24 cellular contexts compared by ENCODE assay signal in genomic region chr4:76375703-76376102, GRCh38. TPM values are rescaled to one million over a fixed set of nuclear protein-coding genes. Genes with fewer than 3 reads are reported as not detected.
"Had no signal": no experiment of that assay in that cellular context is flagged by ENCODE, and none has a peak within 500 bp of the region (broad histone marks: within the 10 kb centered on the region; RNA-seq: fewer than 3 reads in every experiment).

No MANE protein-coding gene starts in this region.

- H3K36me3 Mint-ChIP-seq: activated naive CD8-positive, alpha-beta T cell; stimulated activated naive B cell treated with anti-CD40 and anti-IgM and Interleukin-4, amounts not matched to agents 10 μg/mL and 1 μg/mL and 100 μg/mL, for 72 hours had no signal

- H3K27me3 ChIP-seq: pancreas, sigmoid colon, stomach, tibial artery had no signal

- H3K27ac ChIP-seq: pancreas, prostate gland, sigmoid colon, stomach, tibial artery had no signal

- H3K36me3 ChIP-seq: pancreas, prostate gland, sigmoid colon, stomach had no signal

- H3K4me1 ChIP-seq: prostate gland, sigmoid colon had no signal

- H3K9me3 ChIP-seq: pancreas, prostate gland, sigmoid colon, tibial artery had no signal

- H3K4me1 Mint-ChIP-seq: activated CD4-positive, alpha-beta T cell treated with anti-CD3 and anti-CD28 coated beads for 36 hours had no signal

- ATAC-seq: activated CD4-positive, alpha-beta T cell treated with anti-CD3 and anti-CD28 coated beads for 36 hours; left ventricle myocardium superior; stimulated activated naive B cell treated with anti-CD40 and anti-IgM and Interleukin-4, amounts not matched to agents 10 μg/mL and 1 μg/mL and 100 μg/mL, for 72 hours had no signal

- DNase-seq: activated CD4-positive, alpha-beta T cell treated with anti-CD3 and anti-CD28 coated beads for 36 hours; activated CD4-positive, alpha-beta T cell treated with anti-CD3 and anti-CD28 coated beads, Interleukin-2, amount 50 U/mL, for 4 hours; activated CD4-positive, CD25-positive, alpha-beta regulatory T cell; activated effector memory CD4-positive, alpha-beta T cell treated with Interleukin-2 at 50 U/mL for 16 hours; activated naive CD4-positive, alpha-beta T cell treated with Interleukin-2 at 50 U/mL for 16 hours; anterior cingulate cortex; dermis blood vessel endothelial cell; effector CD4-positive, alpha-beta T cell; islet precursor cell; left ventricle myocardium superior; pancreas; retina; sigmoid colon; small intestine; stimulated activated CD4-positive, alpha-beta T cell treated with anti-CD3 and anti-CD28 coated beads, Interleukin-1b, Interleukin-23, amount 100 ng/mL, for 48 hours; stimulated activated naive B cell treated with anti-CD40 and anti-IgM and Interleukin-4, amounts not matched to agents 10 μg/mL and 1 μg/mL and 100 μg/mL, for 72 hours; stomach; T-helper 2 cell; tibial artery had no signal

- H3K4me3 Mint-ChIP-seq: activated CD4-positive, alpha-beta T cell treated with anti-CD3 and anti-CD28 coated beads for 36 hours; activated naive CD8-positive, alpha-beta T cell; central memory CD8-positive, alpha-beta T cell; stimulated activated naive B cell treated with anti-CD40 and anti-IgM and Interleukin-4, amounts not matched to agents 10 μg/mL and 1 μg/mL and 100 μg/mL, for 72 hours had no signal

- H3K27ac Mint-ChIP-seq: activated CD4-positive, alpha-beta T cell treated with anti-CD3 and anti-CD28 coated beads for 36 hours; activated naive CD8-positive, alpha-beta T cell; stimulated activated naive B cell treated with anti-CD40 and anti-IgM and Interleukin-4, amounts not matched to agents 10 μg/mL and 1 μg/mL and 100 μg/mL, for 72 hours had no signal

- H3K27me3 Mint-ChIP-seq: activated CD4-positive, alpha-beta T cell treated with anti-CD3 and anti-CD28 coated beads for 36 hours; central memory CD8-positive, alpha-beta T cell had no signal

- H3K4me3 ChIP-seq: pancreas, prostate gland, sigmoid colon, stomach, tibial artery had no signal

RNA-seq across cellular contexts. Expression of gene CCDC158, which starts 45.2 kb away (rescaled TPM):
- total RNA-seq: activated CD4-positive, alpha-beta T cell treated with anti-CD3 and anti-CD28 coated beads for 36 hours; dermis blood vessel endothelial cell; lung microvascular endothelial cell had no signal
- polyA plus RNA-seq: neural cell, stomach had no signal
